Comparison of ENCODE assay signal across 23 cellular contexts in the genomic region with DNA sequence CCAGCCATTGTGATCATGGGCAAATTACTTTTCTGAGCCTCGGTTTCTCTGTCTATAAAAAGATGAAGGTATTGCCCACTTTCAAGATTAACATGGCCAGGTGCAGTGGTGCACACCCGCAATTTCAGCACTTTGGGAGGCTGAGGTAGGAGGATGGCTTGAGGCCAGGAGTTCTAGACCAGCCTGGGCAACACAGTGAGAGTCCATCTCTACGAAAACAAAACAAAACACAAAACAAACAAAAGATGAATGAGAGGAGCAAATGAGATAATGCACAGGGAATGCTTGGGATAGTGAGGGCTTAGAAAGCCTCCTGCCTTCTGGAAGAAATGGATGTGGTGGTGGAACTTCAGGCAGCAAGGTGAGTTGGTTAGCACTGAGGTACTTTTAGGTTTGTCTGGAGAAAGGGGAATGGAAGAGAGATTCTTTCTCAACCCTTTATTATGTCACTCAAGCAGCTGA. TPM values are rescaled to one million over a fixed set of nuclear protein-coding genes. Genes with fewer than 3 reads are reported as not detected.
DNase-seq lines count a peak whose midpoint lies in the region; ATAC-seq and TF ChIP-seq lines count a peak whose summit lies in the region.
"Had no signal": no experiment of that assay in that cellular context is flagged by ENCODE, and none has a peak within 500 bp of the region (broad histone marks: within the 10 kb centered on the region; RNA-seq: fewer than 3 reads in every experiment).

No MANE protein-coding gene starts in this region.

- no TSS peak for BruUV-seq in A673 (replicated peaks; lab: Mats Ljungman, UMichigan)

- H3K27me3 ChIP-seq in lower lobe of right lung (ENCODE audit: low read depth) (no peaks in the 10 kb centered on the region), A673 (replicated peaks; ENCODE audit: insufficient read depth, low read depth, low read length, poor library complexity) (no peaks in the 10 kb centered on the region)
- H3K27me3 ChIP-seq: pancreas had no signal

- no peaks in the 10 kb centered on the region for H3K9me3 ChIP-seq in lower lobe of right lung
- H3K9me3 ChIP-seq in A673 (ENCODE audit: low read depth, low read length, poor library complexity, severe bottlenecking): no peaks in the 10 kb centered on the region
- H3K9me3 ChIP-seq: heart left ventricle, pancreas, tibial artery had no signal

- H3K4me3 ChIP-seq in lower lobe of right lung (no peak overlapping the region), A673 (ENCODE audit: low read depth, low read length, poor library complexity, severe bottlenecking) (no peak overlapping the region)
- H3K4me3 ChIP-seq: heart left ventricle, pancreas, tibial artery had no signal

- no peak for ATAC-seq in lower lobe of right lung
- ATAC-seq: left colon; naive thymus-derived CD4-positive, alpha-beta T cell had no signal

- DNase-seq in NCI-H2029 treated with DMSO at 0.1 percent for 48 hours (lab: John Stamatoyannopoulos, UW) (peak; percentile 24), lower lobe of right lung (no peak), NCI-H1417 (lab: John Stamatoyannopoulos, UW) (no peak), HuH-7 (ENCODE audit: low spot score) (no peak), A673 (ENCODE audit: low spot score) (no peak)
- DNase-seq: activated naive CD4-positive, alpha-beta T cell treated with anti-CD3 and anti-CD28 coated beads for 36 hours; activated T-cell treated with anti-CD3 and anti-CD28 coated beads, Interleukin-2, amount 50 U/mL, for 48 hours; anterior cingulate cortex; central memory CD4-positive, alpha-beta T cell; DMS79; HCEC 1CT; KG1; left colon; naive thymus-derived CD4-positive, alpha-beta T cell; NCI-H187 treated with DMSO at 0.1 percent for 48 hours; NCI-H226; pancreas; right cardiac atrium; SHP77 treated with DMSO at 0.1 percent for 48 hours; tibial artery had no signal

- H3K4me1 ChIP-seq in lower lobe of right lung: no peaks in the 10 kb centered on the region
- peaks cover 3% of the 10 kb centered on the region for H3K4me1 ChIP-seq in A673 (ENCODE audit: insufficient read depth, low read length, poor library complexity, severe bottlenecking)
- H3K4me1 ChIP-seq: tibial artery had no signal

- H3K36me3 ChIP-seq in lower lobe of right lung: no peaks in the 10 kb centered on the region
- H3K36me3 ChIP-seq in A673 (ENCODE audit: insufficient read depth, low read length, poor library complexity, severe bottlenecking): no peaks in the 10 kb centered on the region
- H3K36me3 ChIP-seq: heart left ventricle, pancreas, tibial artery had no signal

- TF ChIP-seq CTCF in C4-2B (conservative IDR thresholded peaks at IDR 0.05) (no peak), lower lobe of right lung (IDR thresholded peaks at IDR 0.05) (no peak), A673 (conservative IDR thresholded peaks at IDR 0.05; ENCODE audit: low read depth, low read length) (no peak)

- CTCF ChIA-PET in A673 (lab: Charles Lee): no interaction called here

- H3K27ac ChIP-seq in C4-2B (peak overlapping the region; percentile 34), lower lobe of right lung (peak overlapping the region; percentile 36), A673 (ENCODE audit: low read depth, low read length, poor library complexity, severe bottlenecking) (no peak overlapping the region)
- H3K27ac ChIP-seq: tibial artery had no signal

- intact Hi-C loops in lower lobe of right lung (cut with DNase I) (no loop called here), A673 (cut with micrococcal nuclease; ENCODE audit: unreplicated experiment) (no loop called here)

- POLR2A ChIA-PET in A673 (lab: Charles Lee; ENCODE audit: low non-redundant PET): interaction anchor here (0.6 kb wide), 1 partner anchor 33 kb away, joined by 7 read pairs; no protein-coding TSS in a partner anchor

RNA-seq across cellular contexts. Expression of a gene that starts 8.5 kb away (rescaled TPM):
- total RNA-seq in lower lobe of right lung (7.7 TPM), A673 (2021) (not detected in 2 replicates)
- total RNA-seq: fibroblast of villous mesenchyme had no signal

RNA-seq across cellular contexts. Expression of a gene that starts 18.0 kb away (rescaled TPM):
- total RNA-seq in lower lobe of right lung (4.3 TPM), A673 (2021) (not detected in 2 replicates)
- total RNA-seq: fibroblast of villous mesenchyme; left colon; naive thymus-derived CD4-positive, alpha-beta T cell; right cardiac atrium had no signal

RNA-seq across cellular contexts. Expression of a gene that starts 48.2 kb away (rescaled TPM):
- total RNA-seq in lower lobe of right lung: 37.9 TPM
- 0.75 and 1.0 TPM in 2 replicates for total RNA-seq in A673 (2021)

RNA-seq across cellular contexts. Expression of a gene that starts 58.9 kb away (rescaled TPM):
- total RNA-seq in lower lobe of right lung (18.0 TPM), A673 (2021) (55.7 and 58.5 TPM in 2 replicates)

Comparison
In these comparisons a context has a peak if more than half of its experiments do, and no peak if none do; other contexts are left out.
1. RNA of a gene that starts 48.2 kb away (total RNA-seq): 37.9 TPM in lower lobe of right lung (single experiment); 0.75 to 1.0 TPM in A673; every median in the first group is over 10 times any median in the second.